Comparison of ENCODE assay signal across 18 cellular contexts in the genomic region with DNA sequence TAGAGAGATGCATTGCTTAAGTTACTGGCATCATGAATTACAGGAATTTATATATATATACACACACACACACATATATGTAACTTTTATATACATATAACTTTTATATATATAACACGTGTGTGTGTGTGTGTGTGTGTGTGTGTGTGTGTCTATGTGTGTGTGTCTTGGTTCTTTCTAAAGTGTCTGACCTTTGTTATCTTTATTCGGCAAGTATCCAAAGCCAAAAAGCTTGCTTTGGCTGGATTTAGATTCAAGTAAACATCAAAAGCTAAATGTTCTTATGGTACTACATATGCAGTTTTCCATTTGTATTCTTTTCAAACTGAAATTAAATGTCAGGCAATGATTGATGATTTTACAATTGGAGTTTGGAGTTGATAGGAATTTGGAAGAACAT.
DNase-seq lines count a peak whose midpoint lies in the region; ATAC-seq, FAIRE-seq and TF ChIP-seq lines count a peak whose summit lies in the region.
"Had no signal": no experiment of that assay in that cellular context is flagged by ENCODE, and none has a peak within 500 bp of the region (broad histone marks: within the 10 kb centered on the region; RNA-seq: fewer than 3 reads in every experiment).

No MANE protein-coding gene starts in this region.

- intact Hi-C loops in heart right ventricle (cut with DNase I) (no loop called here), left ventricle myocardium superior (cut with micrococcal nuclease) (no loop called here), right cardiac atrium (cut with DNase I) (no loop called here)

- no peaks in the 10 kb centered on the region for H3K27me3 ChIP-seq in heart right ventricle
- no peaks in the 10 kb centered on the region for H3K27me3 ChIP-seq in right cardiac atrium (ENCODE audit: control insufficient read depth, insufficient read depth)
- no peaks in the 10 kb centered on the region for H3K27me3 ChIP-seq in small intestine (ENCODE audit: control insufficient read depth in 2 of 2, insufficient read depth in 2 of 2, low read length in 2 of 2)

- TF ChIP-seq CTCF in heart right ventricle (IDR thresholded peaks at IDR 0.05) (no peak), fibroblast of the aortic adventitia (IDR thresholded peaks at IDR 0.05; ENCODE audit: insufficient read depth, low read length) (no peak), foreskin fibroblast (IDR thresholded peaks at IDR 0.05; ENCODE audit: low read depth, low read length) (no peak)

- no peak for FAIRE-seq in small intestine (lab: Jason Lieb, UNC)
- FAIRE-seq: GM12891, GM18507 had no signal

- DNase-seq in heart right ventricle = no peak
- DNase-seq in left ventricle myocardium superior = no peak
- peak; percentile 22 for DNase-seq in fibroblast of the aortic adventitia (ENCODE audit: low read depth)
- no peak for DNase-seq in right cardiac atrium
- no peak for DNase-seq in foreskin fibroblast
- DNase-seq in small intestine = no peak
- DNase-seq: C1 segment of cervical spinal cord; Calu3; CD4-positive, alpha-beta memory T cell; COR-L47; DMS53; DMS79 treated with DMSO at 0.1 percent for 48 hours; GF-D8; H9 had no signal

- peaks cover 0 to 18% (median 4%) of the 10 kb centered on the region in 11 donors for H3K9me3 ChIP-seq in heart right ventricle
- H3K9me3 ChIP-seq in right cardiac atrium (ENCODE audit: control insufficient read depth, low read length) = no peaks in the 10 kb centered on the region
- H3K9me3 ChIP-seq in small intestine (ENCODE audit: control insufficient read depth, low read depth) = no peaks in the 10 kb centered on the region

- H3K27ac ChIP-seq in heart right ventricle = peak overlapping the region in 9 of 10 donors; percentile 14 to 83 (median 69)
- H3K27ac ChIP-seq in right cardiac atrium (ENCODE audit: low read length) = no peak overlapping the region
- no peak overlapping the region for H3K27ac ChIP-seq in small intestine (ENCODE audit: low read depth in 1 of 2, low read length in 1 of 2)

- ATAC-seq in heart right ventricle (no peak), left ventricle myocardium superior (no peak), right cardiac atrium (no peak)
- ATAC-seq: GM23338, HCT116 had no signal

- H3K4me1 ChIP-seq in heart right ventricle = peaks cover 0 to 13% (median 5%) of the 10 kb centered on the region in 9 donors
- H3K4me1 ChIP-seq in right cardiac atrium (ENCODE audit: control insufficient read depth, insufficient read depth, low read length) = no peaks in the 10 kb centered on the region
- no peaks in the 10 kb centered on the region for H3K4me1 ChIP-seq in small intestine (ENCODE audit: control insufficient read depth in 2 of 2, insufficient read depth in 1 of 2, low read depth in 1 of 2, low read length in 1 of 2)

- H3K4me3 ChIP-seq in heart right ventricle (peak overlapping the region in 9 of 10 donors; percentile 6 to 50 (median 36)), fibroblast of the aortic adventitia (ENCODE audit: low read depth, low read length) (no peak overlapping the region), right cardiac atrium (ENCODE audit: low read length) (peak overlapping the region; percentile 18), foreskin fibroblast (ENCODE audit: low read depth in 1 of 2, low read length in 2 of 2) (no peak overlapping the region), small intestine (ENCODE audit: low read depth in 1 of 2, low read length in 2 of 2) (no peak overlapping the region)
- H3K4me3 ChIP-seq: GM23338 had no signal

- no peaks in the 10 kb centered on the region for H3K36me3 ChIP-seq in heart right ventricle
- no peaks in the 10 kb centered on the region for H3K36me3 ChIP-seq in small intestine (ENCODE audit: control insufficient read depth in 2 of 2, insufficient read depth in 2 of 2, low read length in 2 of 2)

- 43% methylated on average over 2 of the region's 2 CpGs for WGBS in heart right ventricle, 2 donors
- 39% methylated on average over 2 of the region's 2 CpGs for WGBS in right cardiac atrium
- 55 to 69% (median 61%) methylated on average over 2 of the region's 2 CpGs for WGBS in small intestine, 3 donors

Comparison
In these comparisons a context has a peak if more than half of its experiments do, and no peak if none do; other contexts are left out.
1. H3K27ac ChIP-seq: peak in heart right ventricle (9 of 10); none in right cardiac atrium (single experiment) and small intestine (0 of 2).
2. H3K4me3 ChIP-seq: peak in heart right ventricle (9 of 10) and right cardiac atrium (single experiment); none in fibroblast of the aortic adventitia (single experiment), foreskin fibroblast (0 of 2) and small intestine (0 of 2).